In genomic region chr19:40713939-40714338, GRCh38 we compare ENCODE assay signal across 1 cellular context.
TF ChIP-seq lines count a peak whose summit lies in the region.

No MANE protein-coding gene starts in this region.

TF ChIP-seq in H1, 55 proteins besides CTCF, POLR2A, EP300 and RAD21:
- TF ChIP-seq HDAC6 (IDR thresholded peaks at IDR 0.05; ENCODE audit: low read depth, low read length): no peak
- TF ChIP-seq SAP30 (IDR thresholded peaks at IDR 0.05; ENCODE audit: insufficient read depth, insufficient replicate concordance, low read length): no peak
- TF ChIP-seq CBX8 (IDR thresholded peaks at IDR 0.05; ENCODE audit: borderline replicate concordance, low read depth, low read length): no peak
- no peak for TF ChIP-seq KDM1A (IDR thresholded peaks at IDR 0.05; ENCODE audit: borderline replicate concordance, low read length)
- no peak for TF ChIP-seq CHD2 (IDR thresholded peaks at IDR 0.05; ENCODE audit: low read length)
- no peak for TF ChIP-seq EZH2 (IDR thresholded peaks at IDR 0.05; ENCODE audit: low read depth, low read length, severe bottlenecking)
- no peak for TF ChIP-seq CREB1 (IDR thresholded peaks at IDR 0.05)
- no peak for TF ChIP-seq ZNF274 (IDR thresholded peaks at IDR 0.05; ENCODE audit: borderline replicate concordance, extremely low read depth, low read length)
- TF ChIP-seq POLR2AphosphoS5 (IDR thresholded peaks at IDR 0.05; ENCODE audit: low read depth, low read length): no peak
- TF ChIP-seq BRCA1 (IDR thresholded peaks at IDR 0.05; ENCODE audit: low read depth, low read length): no peak
- no peak for TF ChIP-seq NANOG (IDR thresholded peaks at IDR 0.05; ENCODE audit: insufficient read depth, low read depth, low read length, poor library complexity, severe bottlenecking)
- no peak for TF ChIP-seq RNF2 (IDR thresholded peaks at IDR 0.05; ENCODE audit: borderline replicate concordance, low read depth, low read length, missing control alignments, poor library complexity, severe bottlenecking)
- TF ChIP-seq GTF2F1 (IDR thresholded peaks at IDR 0.05; ENCODE audit: borderline replicate concordance, low read depth, low read length): no peak
- TF ChIP-seq MAFK (IDR thresholded peaks at IDR 0.05; ENCODE audit: low read depth, low read length): no peak
- TF ChIP-seq E2F6 (IDR thresholded peaks at IDR 0.05): no peak
- TF ChIP-seq NRF1 (IDR thresholded peaks at IDR 0.05; ENCODE audit: low read depth, low read length): no peak
- no peak for TF ChIP-seq SIRT6 (IDR thresholded peaks at IDR 0.05; ENCODE audit: low read length)
- no peak for TF ChIP-seq YY1 (IDR thresholded peaks at IDR 0.05; ENCODE audit: low read depth, low read length)
